ENCODE assay signal across 19 cellular contexts in genomic region chr11:123206671-123207421, GRCh38. TPM values are rescaled to one million over a fixed set of nuclear protein-coding genes. Genes with fewer than 3 reads are reported as not detected.
DNase-seq lines count a peak whose midpoint lies in the region; ATAC-seq and TF ChIP-seq lines count a peak whose summit lies in the region.
"Had no signal": no experiment of that assay in that cellular context is flagged by ENCODE, and none has a peak within 500 bp of the region (broad histone marks: within the 10 kb centered on the region; RNA-seq: fewer than 3 reads in every experiment).

No MANE protein-coding gene starts in this region.

- no peaks in the 10 kb centered on the region for H3K36me3 Mint-ChIP-seq in activated T-cell treated with anti-CD3 and anti-CD28 coated beads, Interleukin-2, amount 50 U/mL, for 72 hours (ENCODE audit: insufficient read depth in 2 of 2)
- H3K36me3 Mint-ChIP-seq: activated naive CD8-positive, alpha-beta T cell treated with anti-CD3 and anti-CD28 coated beads, Interleukin-2, amount 10 ng/mL, durations not matched to agents 7 days and 5 days had no signal

- H3K27me3 Mint-ChIP-seq in activated T-cell treated with anti-CD3 and anti-CD28 coated beads, Interleukin-2, amount 50 U/mL, for 72 hours (ENCODE audit: low read depth) = peaks cover 43% of the 10 kb centered on the region

- intact Hi-C loops in heart right ventricle (cut with DNase I) = no loop called here
- intact Hi-C loops in left ventricle myocardium inferior (cut with micrococcal nuclease) = no loop called here

- H3K27ac Mint-ChIP-seq in activated T-cell treated with anti-CD3 and anti-CD28 coated beads, Interleukin-2, amount 50 U/mL, for 72 hours = no peak overlapping the region
- H3K27ac Mint-ChIP-seq: activated B cell treated with CpG ODN at 0.5 μM for 24 hours; activated naive CD8-positive, alpha-beta T cell treated with anti-CD3 and anti-CD28 coated beads, Interleukin-2, amount 10 ng/mL, durations not matched to agents 7 days and 5 days; T-helper 1 cell treated with Interleukin-12 subunit alpha and Interleukin-12 subunit beta and Interleukin-4 antibody, amounts not matched to agents 30 μg/mL and 1 μg/mL, for 36 hours had no signal

- no peak for TF ChIP-seq CTCF in heart right ventricle (IDR thresholded peaks at IDR 0.05)
- no peak for TF ChIP-seq CTCF in left ventricle myocardium inferior (IDR thresholded peaks at IDR 0.05; ENCODE audit: borderline replicate concordance)
- TF ChIP-seq CTCF in fibroblast of mammary gland (conservative IDR thresholded peaks at IDR 0.05; ENCODE audit: control insufficient read depth, insufficient read depth, low read depth, low read length) = no peak

- H3K27me3 ChIP-seq in heart right ventricle (peaks cover 0 to 34% (median 10%) of the 10 kb centered on the region in 7 donors), left ventricle myocardium inferior (ENCODE audit: low read depth) (peaks cover 64% of the 10 kb centered on the region), neuron (ENCODE audit: insufficient read depth, low read length) (no peaks in the 10 kb centered on the region)
- H3K27me3 ChIP-seq: upper lobe of left lung had no signal

- H2AFZ ChIP-seq in neuron (ENCODE audit: low read depth, low read length) = peak overlapping the region; percentile 6

- H3K4me1 ChIP-seq in heart right ventricle (peaks cover 0 to 23% (median 0%) of the 10 kb centered on the region in 9 donors), left ventricle myocardium inferior (peaks cover 10% of the 10 kb centered on the region), neuron (ENCODE audit: insufficient read depth, low read length) (peaks cover 40% of the 10 kb centered on the region)

- peak in 6 of 8 donors; percentile 9 to 57 (median 30) for ATAC-seq in heart right ventricle
- ATAC-seq in activated T-cell treated with anti-CD3 and anti-CD28 coated beads, Interleukin-2, amount 50 U/mL, for 72 hours (replicated peaks in 1 of 2) = no peak
- ATAC-seq: Right ventricle myocardium inferior had no signal

- no peak overlapping the region for H3K4me3 ChIP-seq in heart right ventricle
- no peak overlapping the region for H3K4me3 ChIP-seq in left ventricle myocardium inferior
- H3K4me3 ChIP-seq in fibroblast of mammary gland (ENCODE audit: control insufficient read depth, low read depth, low read length) = no peak overlapping the region
- H3K4me3 ChIP-seq in neuron (ENCODE audit: low read length) = no peak overlapping the region
- H3K4me3 ChIP-seq: upper lobe of left lung had no signal

- no peaks in the 10 kb centered on the region for H3K9me3 Mint-ChIP-seq in activated T-cell treated with anti-CD3 and anti-CD28 coated beads, Interleukin-2, amount 50 U/mL, for 72 hours
- H3K9me3 Mint-ChIP-seq: activated B cell treated with CpG ODN at 0.5 μM for 24 hours; activated naive CD8-positive, alpha-beta T cell treated with anti-CD3 and anti-CD28 coated beads, Interleukin-2, amount 10 ng/mL, durations not matched to agents 7 days and 5 days; T-helper 1 cell treated with Interleukin-12 subunit alpha and Interleukin-12 subunit beta and Interleukin-4 antibody, amounts not matched to agents 30 μg/mL and 1 μg/mL, for 36 hours had no signal

- no peaks in the 10 kb centered on the region for H3K36me3 ChIP-seq in heart right ventricle
- H3K36me3 ChIP-seq in left ventricle myocardium inferior = no peaks in the 10 kb centered on the region
- no peaks in the 10 kb centered on the region for H3K36me3 ChIP-seq in neuron (ENCODE audit: insufficient read depth, low read length)
- H3K36me3 ChIP-seq: upper lobe of left lung had no signal

- WGBS in heart right ventricle, 2 donors = 33 to 40% methylated on average over 11 of the region's 11 CpGs

- DNase-seq in heart right ventricle (no peak), left ventricle myocardium inferior (no peak), fibroblast of mammary gland (ENCODE audit: low read depth) (peak; percentile 64), DMS53 treated with DMSO at 0.1 percent for 48 hours (lab: John Stamatoyannopoulos, UW; ENCODE audit: unreplicated experiment) (no peak), DMS114 treated with DMSO at 0.1 percent for 48 hours (lab: John Stamatoyannopoulos, UW; ENCODE audit: unreplicated experiment) (no peak), SIG-M5 treated with dmso at 0.1 percent for 504 hours (lab: John Stamatoyannopoulos, UW; ENCODE audit: unreplicated experiment) (no peak)
- no peak for DNase-seq in activated T-cell treated with anti-CD3 and anti-CD28 coated beads, Interleukin-2, amount 50 U/mL, for 72 hours
- DNase-seq: activated B cell treated with CpG ODN at 0.5 μM for 24 hours; activated naive CD8-positive, alpha-beta T cell treated with anti-CD3 and anti-CD28 coated beads, Interleukin-2, amount 10 ng/mL, durations not matched to agents 7 days and 5 days; caudate nucleus; DMS53; effector CD8-positive, alpha-beta T cell; HCEC 1CT; NCI-H1694; NCI-H446 treated with DMSO at 0.1 percent for 48 hours; upper lobe of left lung had no signal

- no peak overlapping the region for H3K4me3 Mint-ChIP-seq in activated T-cell treated with anti-CD3 and anti-CD28 coated beads, Interleukin-2, amount 50 U/mL, for 72 hours
- H3K4me3 Mint-ChIP-seq: activated B cell treated with CpG ODN at 0.5 μM for 24 hours; activated naive CD8-positive, alpha-beta T cell treated with anti-CD3 and anti-CD28 coated beads, Interleukin-2, amount 10 ng/mL, durations not matched to agents 7 days and 5 days; T-helper 1 cell treated with Interleukin-12 subunit alpha and Interleukin-12 subunit beta and Interleukin-4 antibody, amounts not matched to agents 30 μg/mL and 1 μg/mL, for 36 hours had no signal

- H3K9me3 ChIP-seq in heart right ventricle (no peaks in the 10 kb centered on the region), left ventricle myocardium inferior (replicated peaks) (no peaks in the 10 kb centered on the region), neuron (ENCODE audit: low read length) (peaks cover 1% of the 10 kb centered on the region)
- H3K9me3 ChIP-seq: upper lobe of left lung had no signal

- H3K4me1 Mint-ChIP-seq in activated T-cell treated with anti-CD3 and anti-CD28 coated beads, Interleukin-2, amount 50 U/mL, for 72 hours (ENCODE audit: low read depth) = no peaks in the 10 kb centered on the region
- H3K4me1 Mint-ChIP-seq: activated B cell treated with CpG ODN at 0.5 μM for 24 hours had no signal

- H3K27ac ChIP-seq in heart right ventricle = no peak overlapping the region
- no peak overlapping the region for H3K27ac ChIP-seq in left ventricle myocardium inferior (replicated peaks)
- H3K27ac ChIP-seq: upper lobe of left lung had no signal

RNA-seq across cellular contexts. Expression of gene CLMP, which starts 11.8 kb away (rescaled TPM):
- total RNA-seq in heart right ventricle (10 to 100 TPM in 2 of 10 donors, 1 to 10 TPM in 8; 1.9 to 16.9 (median 5.2) TPM), left ventricle myocardium inferior (3.4 TPM)
- polyA plus RNA-seq in heart right ventricle = 1 to 10 TPM; 4.1 to 8.8 TPM
- under 1 TPM; 0.17 to 0.19 TPM for total RNA-seq in activated T-cell treated with anti-CD3 and anti-CD28 coated beads, Interleukin-2, amount 50 U/mL, for 72 hours
- total RNA-seq: activated B cell treated with CpG ODN at 0.5 μM for 24 hours had no signal

Comparison
In these comparisons a context has a peak if more than half of its experiments do, and no peak if none do; other contexts are left out.
1. ATAC-seq: peak in heart right ventricle (6 of 8); none in activated T-cell treated with anti-CD3 and anti-CD28 coated beads, Interleukin-2, amount 50 U/mL, for 72 hours (0 of 2).